In genomic region chr11:9664276-9665171, GRCh38 we compare ENCODE assay signal across 8 cellular contexts. TPM values are rescaled to one million over a fixed set of nuclear protein-coding genes. Genes with fewer than 3 reads are reported as not detected.
DNase-seq lines count a peak whose midpoint lies in the region; ATAC-seq and TF ChIP-seq lines count a peak whose summit lies in the region.

No MANE protein-coding gene starts in this region.

- H2BK120ac ChIP-seq in mesendoderm (ENCODE audit: low read depth, low read length): no peak overlapping the region

- H3K4me3 ChIP-seq in WI38 (ENCODE audit: low read depth, low read length) (peak overlapping the region; percentile 82), mesendoderm (ENCODE audit: low read length) (peak overlapping the region; percentile 98), thymus (ENCODE audit: low read length) (peak overlapping the region; percentile 91)

- H3K9me3 Mint-ChIP-seq in effector memory CD8-positive, alpha-beta T cell: no peaks in the 10 kb centered on the region

- TF ChIP-seq CTCF in WI38 (IDR thresholded peaks at IDR 0.05; ENCODE audit: low read depth, low read length): no peak

- peaks cover 8 to 11% of the 10 kb centered on the region in 2 donors for H3K4me1 Mint-ChIP-seq in effector memory CD8-positive, alpha-beta T cell (ENCODE audit: low read depth in 2 of 2)

- peak overlapping the region; percentile 91 for H3K18ac ChIP-seq in mesendoderm (ENCODE audit: low read length)

- H3K4me2 ChIP-seq in mesendoderm (ENCODE audit: low read length): peak overlapping the region; percentile 30

- H3K9me3 ChIP-seq in thymus (ENCODE audit: control insufficient read depth): no peaks in the 10 kb centered on the region

- H3K36me3 Mint-ChIP-seq in effector memory CD8-positive, alpha-beta T cell (ENCODE audit: insufficient read depth): peaks cover 5% of the 10 kb centered on the region

- H3K36me3 ChIP-seq in mesendoderm (ENCODE audit: control insufficient read depth, insufficient read depth, low read length): no peaks in the 10 kb centered on the region
- H3K36me3 ChIP-seq in thymus (ENCODE audit: control insufficient read depth, insufficient read depth): no peaks in the 10 kb centered on the region

- H2BK15ac ChIP-seq in mesendoderm (replicated peaks; ENCODE audit: low read depth): no peak overlapping the region

- H3K56ac ChIP-seq in mesendoderm (ENCODE audit: low read length): peak overlapping the region; percentile 97

- H3K79me1 ChIP-seq in mesendoderm (ENCODE audit: low read length): peaks cover 1% of the 10 kb centered on the region

- H2BK5ac ChIP-seq in mesendoderm (ENCODE audit: low read length): no peak overlapping the region

- no CpG with 5 or more reads among the region's 43 CpGs for WGBS in mesendoderm (ENCODE audit: extremely low coverage, insufficient coverage, low lambda C conversion rate)
- WGBS in thymus: 1% methylated on average over 43 of the region's 43 CpGs

- peak overlapping the region; percentile 97 for H3K23ac ChIP-seq in mesendoderm (ENCODE audit: low read length)

- H3K27ac ChIP-seq in mesendoderm (ENCODE audit: low read depth, low read length): peak overlapping the region; percentile 41
- peak overlapping the region; percentile 85 for H3K27ac ChIP-seq in thymus (ENCODE audit: low read depth)

- peak overlapping the region; percentile 86 to 90 for H3K4me3 Mint-ChIP-seq in effector memory CD8-positive, alpha-beta T cell

- H3K4me1 ChIP-seq in mesendoderm (ENCODE audit: control insufficient read depth, low read depth, low read length) (no peaks in the 10 kb centered on the region), thymus (ENCODE audit: control insufficient read depth, insufficient read depth, low read length) (peaks cover 7% of the 10 kb centered on the region)

- H3K79me2 ChIP-seq in mesendoderm (ENCODE audit: control insufficient read depth, insufficient read depth, low read length): peaks cover 21% of the 10 kb centered on the region

- H3K27me3 ChIP-seq in mesendoderm (ENCODE audit: insufficient read depth, low read length, poor library complexity): no peaks in the 10 kb centered on the region
- H3K27me3 ChIP-seq in thymus (ENCODE audit: control insufficient read depth, insufficient read depth): no peaks in the 10 kb centered on the region

- DNase-seq in NCI-H1436 treated with DMSO at 0.1 percent for 48 hours (lab: John Stamatoyannopoulos, UW) (peak; percentile 3), NCI-H1436 (lab: John Stamatoyannopoulos, UW) (no peak), HT-29 (ENCODE audit: low spot score) (peak; percentile 66), mesendoderm (peak; percentile 80)
- peak in 1 of 3 experiments; percentile 12 for DNase-seq in effector memory CD8-positive, alpha-beta T cell

- H3K4ac ChIP-seq in mesendoderm (ENCODE audit: low read depth, low read length): peak overlapping the region; percentile 96

- ATAC-seq in GM21528 (IDR thresholded peaks at IDR 0.05; ENCODE audit: low FRiP score, unreplicated experiment): peak; percentile 45
- peak; percentile 51 for ATAC-seq in effector memory CD8-positive, alpha-beta T cell (replicated peaks)

- H3K27me3 Mint-ChIP-seq in effector memory CD8-positive, alpha-beta T cell: peaks cover 0 to 12% of the 10 kb centered on the region in 2 donors

- peak overlapping the region; percentile 95 for H3K9ac ChIP-seq in mesendoderm (ENCODE audit: low read length)

- no peak overlapping the region for H2AK5ac ChIP-seq in mesendoderm (ENCODE audit: low read length)

- H3K27ac Mint-ChIP-seq in effector memory CD8-positive, alpha-beta T cell: peak overlapping the region; percentile 66 to 81

- no peak overlapping the region for H4K5ac ChIP-seq in mesendoderm (ENCODE audit: low read length)

- no peak overlapping the region for H4K8ac ChIP-seq in mesendoderm (ENCODE audit: low read depth, low read length)

RNA-seq across cellular contexts. Expression of gene SWAP70, which starts 0.6 kb away (rescaled TPM):
- total RNA-seq in HT-29 (2014; rRNA removed; shearing (Covaris generic)): 4.4 and 5.1 TPM in 2 replicates
- 30.9 TPM for polyA plus RNA-seq in mesendoderm (2013, experiment 1 of 2)
- polyA plus RNA-seq in mesendoderm (2013, experiment 2 of 2): 33.0 TPM
- 17.8 TPM for polyA plus RNA-seq in thymus
